26 cellular contexts compared by ENCODE assay signal in the genomic region with DNA sequence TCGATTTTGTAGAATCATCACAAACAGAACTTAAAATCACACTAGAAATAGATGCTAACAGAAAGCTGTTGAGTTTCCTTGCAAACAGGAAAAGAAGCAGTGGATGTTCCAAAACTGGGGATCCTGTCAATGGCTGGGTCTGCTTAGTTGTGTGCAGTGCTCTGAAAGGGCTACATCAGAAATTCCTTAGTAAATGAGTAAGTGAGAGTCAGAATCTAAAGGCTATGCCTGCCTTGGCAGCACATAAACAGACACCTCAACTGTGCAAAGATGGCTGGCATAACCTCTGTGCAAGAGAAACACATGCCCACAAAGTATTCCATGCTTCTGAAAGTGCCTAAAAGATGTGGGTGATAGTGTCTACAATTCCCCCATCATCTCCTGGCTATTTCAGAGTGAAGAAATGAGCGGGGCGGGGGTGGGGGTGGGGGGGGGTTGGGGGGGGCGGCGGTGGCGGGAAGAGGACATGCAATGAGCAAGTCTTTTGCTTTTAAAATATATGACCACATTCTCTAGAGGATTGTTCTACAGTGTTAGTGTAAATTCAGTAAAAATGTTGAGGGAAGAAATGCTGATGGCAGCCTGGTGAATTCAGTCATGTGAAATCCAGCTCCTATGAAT.
"Had no signal": no experiment of that assay in that cellular context is flagged by ENCODE, and none has a peak within 500 bp of the region (broad histone marks: within the 10 kb centered on the region; RNA-seq: fewer than 3 reads in every experiment).

No MANE protein-coding gene starts in this region.

- H3K9me3 ChIP-seq: neutrophil, ovary, psoas muscle, upper lobe of left lung had no signal

- H3K79me2 ChIP-seq: hepatocyte had no signal

- ATAC-seq: activated CD4-positive, alpha-beta T cell treated with anti-CD3 and anti-CD28 coated beads for 36 hours; activated T-cell treated with anti-CD3 and anti-CD28 coated beads, Interleukin-2, amount 50 U/mL, for 4 hours; foreskin keratinocyte; left cardiac atrium; natural killer cell treated with Interleukin-12 subunit alpha and Interleukin-12 subunit beta and Interleukin-15 and Interleukin-18, amount 100 ng/mL, for 72 hours; psoas muscle; right cardiac atrium; stimulated activated naive CD8-positive, alpha-beta T cell treated with anti-CD3 and anti-CD28 coated beads, Interleukin-15, Interleukin-2, amounts not matched to agents 100 U/mL and 50 U/mL, for 24 hours; WTC11 had no signal

- H3K27ac ChIP-seq: foreskin keratinocyte, hepatocyte, neutrophil, ovary, psoas muscle, upper lobe of left lung had no signal

- H3K4me2 ChIP-seq: hepatocyte had no signal

- H3K36me3 ChIP-seq: neutrophil, ovary, upper lobe of left lung had no signal

- DNase-seq: activated CD4-positive, alpha-beta T cell treated with anti-CD3 and anti-CD28 coated beads for 36 hours; activated CD4-positive, alpha-beta T cell treated with anti-CD3 and anti-CD28 coated beads, Interleukin-2, amount 50 U/mL, for 48 hours; activated CD8-positive, alpha-beta memory T cell treated with anti-CD3 and anti-CD28 coated beads, Interleukin-2, amount 50 U/mL, for 48 hours; activated naive CD4-positive, alpha-beta T cell treated with anti-CD3 and anti-CD28 coated beads for 36 hours; activated naive CD8-positive, alpha-beta T cell treated with anti-CD3 and anti-CD28 coated beads, Interleukin-2, amount 10 ng/mL, durations not matched to agents 7 days and 5 days; activated T-cell treated with anti-CD3 and anti-CD28 coated beads, Interleukin-2, amount 50 U/mL, for 4 hours; amniotic stem cell; effector CD4-positive, alpha-beta T cell; erythroblast; foreskin keratinocyte; glutamatergic neuron; left cardiac atrium; ovary; psoas muscle; right cardiac atrium; stimulated activated CD4-positive, alpha-beta T cell treated with anti-CD3 and anti-CD28 coated beads, Interleukin-12 subunit alpha, Interleukin-12 subunit beta, amount 100 ng/mL, for 4 hours; stimulated activated CD4-positive, alpha-beta T cell treated with anti-CD3 and anti-CD28 coated beads, Interleukin-4, amount 100 ng/mL, for 4 hours; stimulated activated naive CD8-positive, alpha-beta T cell treated with anti-CD3 and anti-CD28 coated beads, Interleukin-15, Interleukin-2, amounts not matched to agents 100 U/mL and 50 U/mL, for 24 hours; T-helper 1 cell had no signal

- FAIRE-seq: endometrium, TTC549 had no signal

- H2AFZ ChIP-seq: hepatocyte had no signal

- H3K4me1 ChIP-seq: foreskin keratinocyte, psoas muscle, upper lobe of left lung had no signal

- H3K27me3 ChIP-seq: foreskin keratinocyte, hepatocyte, neutrophil, ovary, upper lobe of left lung had no signal

- H3K4me3 ChIP-seq: hepatocyte, ovary, psoas muscle, upper lobe of left lung had no signal
